ENCODE assay signal across 9 cellular contexts in genomic region chr2:167127135-167127534, GRCh38.
DNase-seq lines count a peak whose midpoint lies in the region; ATAC-seq and TF ChIP-seq lines count a peak whose summit lies in the region.
"Had no signal": no experiment of that assay in that cellular context is flagged by ENCODE, and none has a peak within 500 bp of the region (broad histone marks: within the 10 kb centered on the region; RNA-seq: fewer than 3 reads in every experiment).

No MANE protein-coding gene starts in this region.

- no peaks in the 10 kb centered on the region for H3K36me3 Mint-ChIP-seq in effector memory CD8-positive, alpha-beta T cell (ENCODE audit: insufficient read depth)

- peak; percentile 32 for TF ChIP-seq CTCF in AG09319 (IDR thresholded peaks at IDR 0.05; ENCODE audit: low read depth, low read length)
- peak; percentile 61 for TF ChIP-seq CTCF in foreskin keratinocyte (conservative IDR thresholded peaks at IDR 0.05)

- no peak overlapping the region for H3K4me3 Mint-ChIP-seq in effector memory CD8-positive, alpha-beta T cell
- H3K4me3 Mint-ChIP-seq: T-helper 17 cell had no signal

- no peaks in the 10 kb centered on the region for H3K9me3 Mint-ChIP-seq in effector memory CD8-positive, alpha-beta T cell

- DNase-seq in AG09319 (ENCODE audit: extremely low read depth, low read depth) (no peak), HPDE6-E6E7 (ENCODE audit: extremely low spot score) (peak; percentile 23), RPMI8226 (peak; percentile 4), foreskin keratinocyte (peak in 1 of 2 donors; percentile 39)
- no peak for DNase-seq in effector memory CD8-positive, alpha-beta T cell
- DNase-seq: T-helper 17 cell had no signal

- no peaks in the 10 kb centered on the region for H3K27me3 ChIP-seq in foreskin keratinocyte

- no peaks in the 10 kb centered on the region for H3K27me3 Mint-ChIP-seq in effector memory CD8-positive, alpha-beta T cell
- H3K27me3 Mint-ChIP-seq: T-helper 17 cell had no signal

- no peak overlapping the region for H3K27ac Mint-ChIP-seq in effector memory CD8-positive, alpha-beta T cell
- H3K27ac Mint-ChIP-seq: T-helper 17 cell had no signal

- ATAC-seq in foreskin keratinocyte: peak; percentile 61
- no peak for ATAC-seq in HG02678 (IDR thresholded peaks at IDR 0.05; ENCODE audit: unreplicated experiment)
- no peak for ATAC-seq in HG03565 (IDR thresholded peaks at IDR 0.05; ENCODE audit: unreplicated experiment)
- ATAC-seq in effector memory CD8-positive, alpha-beta T cell (replicated peaks): no peak
- no peak for ATAC-seq in GM19463 (IDR thresholded peaks at IDR 0.05; ENCODE audit: unreplicated experiment)
- ATAC-seq: T-helper 17 cell had no signal

- H3K4me1 ChIP-seq in foreskin keratinocyte: no peaks in the 10 kb centered on the region

- H3K4me1 Mint-ChIP-seq in effector memory CD8-positive, alpha-beta T cell (ENCODE audit: low read depth in 2 of 2): no peaks in the 10 kb centered on the region
- H3K4me1 Mint-ChIP-seq: T-helper 17 cell had no signal

- H3K27ac ChIP-seq in foreskin keratinocyte: no peak overlapping the region

Comparison
In these comparisons a context has a peak if more than half of its experiments do, and no peak if none do; other contexts are left out.
1. DNase-seq: peak in HPDE6-E6E7 (single experiment) and RPMI8226 (single experiment); none in AG09319 (single experiment) and effector memory CD8-positive, alpha-beta T cell (0 of 3).